In the genomic region with DNA sequence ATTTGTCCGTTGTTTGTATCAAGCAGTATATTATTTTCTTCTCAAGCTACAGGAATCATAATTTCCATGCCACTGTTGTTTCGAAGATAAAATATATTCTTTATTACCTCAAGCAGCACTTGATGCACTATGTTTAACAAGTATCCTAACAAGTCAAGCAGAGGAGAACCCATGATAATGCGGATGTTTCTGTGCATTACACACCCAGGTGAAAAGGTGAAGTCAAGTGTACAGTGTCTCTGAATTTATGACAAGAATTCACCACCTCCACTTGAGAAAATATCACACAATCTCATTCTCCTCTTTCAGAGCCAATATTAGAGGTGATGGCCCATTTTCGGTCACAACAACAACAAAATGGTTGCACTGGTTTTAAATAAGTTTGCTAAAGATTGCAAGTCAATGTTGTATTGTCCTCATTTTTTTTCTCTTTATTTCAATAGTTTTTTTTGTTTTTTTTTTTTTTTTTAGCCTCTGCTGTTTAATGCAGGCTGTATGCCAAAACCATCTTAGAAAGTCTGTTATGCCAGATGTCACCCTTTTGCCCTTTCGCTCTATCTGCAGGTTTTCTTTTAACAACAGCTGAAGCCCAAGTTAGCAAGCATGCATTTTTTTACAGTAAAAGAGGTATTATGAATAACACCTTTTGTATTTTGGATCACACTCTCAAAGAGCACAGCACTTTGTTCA, we compare ENCODE assay signal across 16 cellular contexts.
DNase-seq lines count a peak whose midpoint lies in the region; ATAC-seq and TF ChIP-seq lines count a peak whose summit lies in the region.
"Had no signal": no experiment of that assay in that cellular context is flagged by ENCODE, and none has a peak within 500 bp of the region (broad histone marks: within the 10 kb centered on the region; RNA-seq: fewer than 3 reads in every experiment).

No MANE protein-coding gene starts in this region.

- DNase-seq in HT-29 (ENCODE audit: low spot score) (peak; percentile 65), NCI-H69 (lab: John Stamatoyannopoulos, UW) (peak; percentile 97), foreskin keratinocyte (no peak), activated gamma-delta T cell treated with Interleukin-2 at 50 U/mL for 16 hours (no peak), LoVo (ENCODE audit: low spot score) (no peak), SK-N-DZ (ENCODE audit: low spot score) (no peak)
- DNase-seq: activated CD8-positive, alpha-beta memory T cell treated with anti-CD3 and anti-CD28 coated beads for 24 hours; activated naive CD4-positive, alpha-beta T cell treated with anti-CD3 and anti-CD28 coated beads, Interleukin-2, amount 50 U/mL, for 16 hours; GDM1; NCI-H1436; stimulated activated CD4-positive, alpha-beta T cell treated with anti-CD3 and anti-CD28 coated beads, Interleukin-4, amount 100 ng/mL, for 24 hours; stimulated activated naive CD4-positive, alpha-beta T cell treated with Interleukin-2 at 50 U/mL for 16 hours had no signal

- no peaks in the 10 kb centered on the region for H3K4me1 ChIP-seq in foreskin keratinocyte

- peak; percentile 12 for ATAC-seq in foreskin keratinocyte
- ATAC-seq in GM18907 (IDR thresholded peaks at IDR 0.05; ENCODE audit: unreplicated experiment) = no peak
- ATAC-seq: HCT116 had no signal

- H3K27ac ChIP-seq in 22Rv1 (peak overlapping the region; percentile 22; the same call in 1 of the 2 replicates), foreskin keratinocyte (no peak overlapping the region)
- H3K27ac ChIP-seq: RWPE1 had no signal

- no peaks in the 10 kb centered on the region for H3K27me3 ChIP-seq in foreskin keratinocyte

- TF ChIP-seq CTCF in 22Rv1 (IDR thresholded peaks at IDR 0.05) (no peak), foreskin keratinocyte (conservative IDR thresholded peaks at IDR 0.05) (no peak)

Comparison
In these comparisons a context has a peak if more than half of its experiments do, and no peak if none do; other contexts are left out.
1. DNase-seq: peak in HT-29 (single experiment) and NCI-H69 (single experiment); none in foreskin keratinocyte (0 of 2), activated gamma-delta T cell treated with Interleukin-2 at 50 U/mL for 16 hours (single experiment), LoVo (single experiment) and SK-N-DZ (single experiment).